Comparison of ENCODE assay signal across 8 cellular contexts in the genomic region with DNA sequence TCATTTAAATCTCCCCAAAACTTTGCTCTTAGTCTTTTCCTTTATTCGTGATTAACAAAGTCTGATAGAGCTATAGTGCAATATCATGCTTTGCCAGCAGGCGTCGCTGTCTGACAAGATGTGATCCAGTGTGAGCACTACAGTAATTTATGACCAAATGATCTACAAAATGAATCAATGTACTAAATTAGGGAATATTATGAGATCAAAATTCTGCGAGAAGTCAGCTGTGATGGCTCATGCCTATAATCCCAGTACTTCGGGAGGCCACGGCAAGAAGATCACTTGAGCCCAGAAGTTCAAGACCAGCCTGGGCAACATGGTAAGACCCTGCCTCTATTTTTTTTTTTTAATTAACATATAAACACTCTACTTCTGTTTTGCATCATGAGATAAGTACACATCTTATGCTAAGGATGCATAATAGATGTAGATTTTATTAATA. TPM values are rescaled to one million over a fixed set of nuclear protein-coding genes. Genes with fewer than 3 reads are reported as not detected.
DNase-seq lines count a peak whose midpoint lies in the region; ATAC-seq, FAIRE-seq and TF ChIP-seq lines count a peak whose summit lies in the region.

No MANE protein-coding gene starts in this region.

- peak; percentile 89 for FAIRE-seq in GM12892 (lab: Jason Lieb, UNC)

- no peaks in the 10 kb centered on the region for H3K27me3 ChIP-seq in ACC112 (ENCODE audit: insufficient read depth, low read length)
- H3K27me3 ChIP-seq in SJCRH30 = peaks cover 15% of the 10 kb centered on the region

- no peak overlapping the region for H3K4me3 ChIP-seq in ACC112 (ENCODE audit: low read depth, low read length)
- no peak overlapping the region for H3K4me3 ChIP-seq in SJCRH30

- H3K36me3 ChIP-seq in ACC112 (ENCODE audit: insufficient read depth, low read length) (no peaks in the 10 kb centered on the region), SJCRH30 (no peaks in the 10 kb centered on the region)

- H3K9me3 ChIP-seq in SJCRH30 (replicated peaks) = peaks cover 16% of the 10 kb centered on the region

- no peak overlapping the region for H2AFZ ChIP-seq in ACC112 (ENCODE audit: low read length, unreplicated experiment)

- TF ChIP-seq POLR2A in GM12892 (IDR thresholded peaks at IDR 0.05; ENCODE audit: low read depth, low read length) = no peak

- H3K4me1 ChIP-seq in ACC112 (ENCODE audit: control insufficient read depth, insufficient read depth, low read length, unreplicated experiment) = peaks cover 17% of the 10 kb centered on the region
- no peaks in the 10 kb centered on the region for H3K4me1 ChIP-seq in SJCRH30

- DNase-seq in GM12892 (ENCODE audit: insufficient read length) (no peak), SJCRH30 (peak; percentile 68 to 77), left cardiac atrium (peak; percentile 75), 8988T (no peak)
- DNase-seq in activated effector memory CD4-positive, alpha-beta T cell treated with anti-CD3 and anti-CD28 coated beads, Interleukin-2, amount 50 U/mL, for 16 hours = peak; percentile 94
- peak; percentile 55 to 86 for DNase-seq in stimulated activated CD4-positive, alpha-beta T cell treated with anti-CD3 and anti-CD28 coated beads, Interleukin-1b, Interleukin-23, amount 100 ng/mL, for 1 hour (ENCODE audit: low read depth in 2 of 2)

- no peak for ATAC-seq in left cardiac atrium
- no peak for ATAC-seq in HG03457 (IDR thresholded peaks at IDR 0.05; ENCODE audit: unreplicated experiment)

- H3K27ac ChIP-seq in ACC112 (ENCODE audit: low read depth, low read length) = peak overlapping the region; percentile 80
- no peak overlapping the region for H3K27ac ChIP-seq in SJCRH30

- intact Hi-C loops in left cardiac atrium (cut with DNase I) = loop anchor here (2.0 to 10.0 kb wide), 3 partner anchors 166 to 196 kb away; no protein-coding TSS in a partner anchor

- H3K79me2 ChIP-seq in ACC112 (ENCODE audit: control insufficient read depth, insufficient read depth, low read length, unreplicated experiment) = peaks cover 7% of the 10 kb centered on the region

RNA-seq across cellular contexts. Expression of a gene that starts 3.6 kb away (rescaled TPM):
- 3.8 TPM for polyA plus RNA-seq in GM12892 (2012; ENCODE audit: missing spikeins)
- 0.20 and 0.43 TPM in 2 replicates for total RNA-seq in SJCRH30 (2014; rRNA removed; shearing (Covaris generic))
- total RNA-seq in left cardiac atrium = 10 to 100 TPM; 16.8 to 19.1 TPM

RNA-seq across cellular contexts. Expression of a gene that starts 54.5 kb away (rescaled TPM):
- 6.6 TPM for polyA plus RNA-seq in GM12892 (2012; ENCODE audit: missing spikeins)
- 5.9 and 7.0 TPM in 2 replicates for total RNA-seq in SJCRH30 (2014; rRNA removed; shearing (Covaris generic))
- 10 to 100 TPM; 33.3 to 40.6 TPM for total RNA-seq in left cardiac atrium

Comparison
In these comparisons a context has a peak if more than half of its experiments do, and no peak if none do; other contexts are left out.
1. DNase-seq: peak in SJCRH30 (2 of 2), activated effector memory CD4-positive, alpha-beta T cell treated with anti-CD3 and anti-CD28 coated beads, Interleukin-2, amount 50 U/mL, for 16 hours (single experiment), left cardiac atrium (single experiment) and stimulated activated CD4-positive, alpha-beta T cell treated with anti-CD3 and anti-CD28 coated beads, Interleukin-1b, Interleukin-23, amount 100 ng/mL, for 1 hour (2 of 2); none in GM12892 (single experiment) and 8988T (single experiment).
2. RNA of a gene that starts 3.6 kb away (total RNA-seq): 16.8 to 19.1 TPM in left cardiac atrium; 0.20 to 0.43 TPM in SJCRH30; every median in the first group is over 10 times any median in the second.